ENCODE assay signal across 22 cellular contexts in the genomic region with DNA sequence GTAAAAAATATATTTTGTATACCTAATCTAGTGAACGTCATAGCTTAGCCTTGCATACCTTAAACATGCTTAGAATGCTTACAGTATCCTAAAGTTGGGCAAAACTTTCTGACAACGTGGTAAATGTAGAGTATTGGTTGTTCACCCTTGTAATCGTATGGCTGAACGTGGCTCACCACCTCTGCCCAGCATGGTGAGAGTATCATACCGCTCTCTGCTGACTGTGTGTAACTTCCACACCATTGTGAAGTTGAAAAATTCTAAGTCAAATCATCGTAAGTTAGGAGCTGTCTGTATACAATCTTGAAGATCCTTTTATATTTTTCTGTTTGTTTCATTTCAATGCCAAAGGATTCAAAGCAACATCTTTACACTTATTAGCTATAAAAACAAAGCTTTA.
DNase-seq lines count a peak whose midpoint lies in the region; ATAC-seq, FAIRE-seq and TF ChIP-seq lines count a peak whose summit lies in the region.
"Had no signal": no experiment of that assay in that cellular context is flagged by ENCODE, and none has a peak within 500 bp of the region (broad histone marks: within the 10 kb centered on the region; RNA-seq: fewer than 3 reads in every experiment).

No MANE protein-coding gene starts in this region.

- H3K27me3 ChIP-seq in keratinocyte (ENCODE audit: control insufficient read depth, extremely low read depth, insufficient read depth, low read length) = no peaks in the 10 kb centered on the region
- H3K27me3 ChIP-seq: Peyer's patch had no signal

- H3K9ac ChIP-seq in SK-N-MC (ENCODE audit: insufficient read length) (peak overlapping the region; percentile 39), keratinocyte (ENCODE audit: control insufficient read depth, extremely low read depth, insufficient read depth, low read length) (no peak overlapping the region)
- H3K9ac ChIP-seq: SK-N-SH had no signal

- H3K79me2 ChIP-seq in keratinocyte (ENCODE audit: control insufficient read depth, insufficient read depth, low read length) = no peaks in the 10 kb centered on the region

- H3K9me3 ChIP-seq in SK-N-MC (ENCODE audit: low read depth, low read length) = no peaks in the 10 kb centered on the region
- no peaks in the 10 kb centered on the region for H3K9me3 ChIP-seq in keratinocyte (ENCODE audit: control insufficient read depth, low read depth, low read length)
- H3K9me3 ChIP-seq: Peyer's patch, SK-N-SH had no signal

- H3K4me3 ChIP-seq in SK-N-MC = 0 out of 2 replicates have a peak overlapping the region, but pooled peaks have one; percentile 8
- no peak overlapping the region for H3K4me3 ChIP-seq in keratinocyte (ENCODE audit: control insufficient read depth in 2 of 3, extremely low read depth in 1 of 3, insufficient read depth in 2 of 3, low read depth in 1 of 3, low read length in 3 of 3)
- H3K4me3 ChIP-seq: Peyer's patch had no signal

- TF ChIP-seq CTCF in keratinocyte (optimal IDR thresholded peaks at IDR 0.05 in 1 of 3, IDR thresholded peaks at IDR 0.05 in 1 of 3, conservative IDR thresholded peaks at IDR 0.05 in 1 of 3; ENCODE audit: extremely low read depth in 1 of 3, insufficient read depth in 2 of 3, low read length in 3 of 3) = no peak

- H3K4me2 ChIP-seq in keratinocyte (ENCODE audit: control insufficient read depth, extremely low read depth, insufficient read depth, low read depth, low read length) = no peak overlapping the region
- H3K4me2 ChIP-seq: SK-N-SH had no signal

- H3K4me1 ChIP-seq in keratinocyte (ENCODE audit: control insufficient read depth, extremely low read depth, insufficient read depth, low read length) = no peaks in the 10 kb centered on the region

- ATAC-seq in GM21423 (IDR thresholded peaks at IDR 0.05; ENCODE audit: unreplicated experiment) = no peak
- no peak for ATAC-seq in GM21723 (IDR thresholded peaks at IDR 0.05; ENCODE audit: unreplicated experiment)

- dilution Hi-C loops in keratinocyte (cut with MboI; ENCODE audit: extremely low pct_ligation_motif_present, low sequenced_read_pairs) = no loop called here

- no peak overlapping the region for H2AFZ ChIP-seq in keratinocyte (ENCODE audit: control insufficient read depth, low read length)

- H3K36me3 ChIP-seq in SK-N-MC (ENCODE audit: insufficient read depth, low read length) = no peaks in the 10 kb centered on the region
- H3K36me3 ChIP-seq in keratinocyte (ENCODE audit: control insufficient read depth in 2 of 2, extremely low read depth in 1 of 2, insufficient read depth in 2 of 2, low read length in 2 of 2) = no peaks in the 10 kb centered on the region

- peak overlapping the region; percentile 70 for H3K27ac ChIP-seq in SK-N-MC
- no peak overlapping the region for H3K27ac ChIP-seq in keratinocyte (ENCODE audit: control insufficient read depth, insufficient read depth, low read length)
- H3K27ac ChIP-seq: Peyer's patch had no signal

- H3K9me1 ChIP-seq in keratinocyte (ENCODE audit: control insufficient read depth, extremely low read depth, insufficient read depth, low read length) = no peaks in the 10 kb centered on the region

- FAIRE-seq in HTR-8/SVneo (lab: Jason Lieb, UNC) = peak; percentile 28
- FAIRE-seq in keratinocyte (lab: Jason Lieb, UNC) = peak; percentile 26
- FAIRE-seq in RCC 7860 (lab: Jason Lieb, UNC) = no peak
- FAIRE-seq: G401.6 had no signal

- DNase-seq in HTR-8/SVneo (ENCODE audit: insufficient read length, low spot score) (no peak), SK-N-MC (ENCODE audit: low read depth, low spot score) (no peak), keratinocyte (ENCODE audit: low read depth, low spot score) (no peak), RCC 7860 (ENCODE audit: low spot score) (no peak)
- no peak for DNase-seq in stimulated activated CD4-positive, alpha-beta T cell treated with anti-CD3 and anti-CD28 coated beads, Interleukin-4, amount 100 ng/mL, for 24 hours
- DNase-seq: CD8-positive, alpha-beta memory T cell; GOT3; KG1; MM.1S; NCI-H1694; NCI-H2029 treated with DMSO at 0.1 percent for 48 hours; NCI-H2171; NCI-H226; NCI-H510A; NCI-H69; Peyer's patch; SIG-M5; SK-N-SH; SW 1271 had no signal

- no peaks in the 10 kb centered on the region for H4K20me1 ChIP-seq in keratinocyte (ENCODE audit: control insufficient read depth, extremely low read depth, insufficient read depth, low read length)
